ENCODE assay signal across 20 cellular contexts in the genomic region with DNA sequence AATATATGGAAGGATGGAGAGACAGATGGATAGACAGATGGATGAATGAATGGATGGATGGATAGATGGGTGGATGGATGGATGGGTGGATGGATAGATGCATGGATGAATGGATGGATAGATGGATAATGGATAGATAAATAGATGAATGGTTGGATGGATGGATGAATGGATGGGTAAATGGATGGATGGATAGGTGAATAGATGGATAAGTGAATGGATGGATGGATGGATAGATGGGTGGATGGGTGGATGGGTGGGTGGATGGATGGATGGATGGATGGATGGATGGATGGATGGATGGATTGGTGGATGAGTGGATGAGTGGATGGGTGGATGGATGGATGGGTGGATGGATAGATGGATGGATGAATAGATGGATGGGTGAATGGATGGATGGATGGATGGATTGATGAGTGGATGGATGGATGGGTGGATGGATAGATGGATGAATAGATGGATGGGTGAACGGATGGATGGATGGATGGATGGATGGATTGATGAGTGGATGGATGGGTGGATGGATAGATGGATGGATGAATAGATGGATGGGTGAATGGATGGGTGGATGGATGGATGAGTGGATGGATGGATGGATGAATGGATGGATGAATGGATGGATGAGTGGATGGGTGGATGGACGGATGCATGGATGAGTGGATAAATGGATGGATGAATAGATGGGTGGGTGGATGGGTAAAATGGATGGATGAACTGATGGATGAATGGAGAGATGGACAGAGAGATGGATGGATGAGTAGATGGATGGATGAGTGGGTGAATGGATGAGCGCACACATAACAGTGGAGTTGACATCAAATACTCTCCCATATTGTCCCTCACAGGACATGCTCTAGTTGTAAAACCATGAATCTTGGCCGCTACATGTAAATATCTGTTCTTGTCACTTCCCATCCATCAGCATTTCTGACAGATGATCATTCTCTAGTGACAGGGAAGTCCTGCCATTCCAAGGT. TPM values are rescaled to one million over a fixed set of nuclear protein-coding genes. Genes with fewer than 3 reads are reported as not detected.
DNase-seq lines count a peak whose midpoint lies in the region; ATAC-seq, FAIRE-seq and TF ChIP-seq lines count a peak whose summit lies in the region.
"Had no signal": no experiment of that assay in that cellular context is flagged by ENCODE, and none has a peak within 500 bp of the region (broad histone marks: within the 10 kb centered on the region; RNA-seq: fewer than 3 reads in every experiment).

No MANE protein-coding gene starts in this region.

- intact Hi-C loops in ascending aorta (cut with DNase I): loop anchor here (5.0 to 10.0 kb wide), 3 partner anchors 287 to 966 kb away; a partner anchor contains a TSS

- no peaks in the 10 kb centered on the region for H3K79me2 ChIP-seq in H1 (ENCODE audit: control insufficient read depth in 1 of 2, insufficient read depth in 2 of 2, low read length in 2 of 2)

- H3K27me3 ChIP-seq in H1 (replicated peaks in 1 of 4; ENCODE audit: control insufficient read depth in 3 of 4, extremely low read depth in 1 of 4, insufficient read depth in 3 of 4, low read length in 3 of 4) (no peaks in the 10 kb centered on the region; a peak in 1 of 7 replicates), ascending aorta (no peaks in the 10 kb centered on the region)

- peak overlapping the region; percentile 86 for H3K56ac ChIP-seq in H1 (replicated peaks; ENCODE audit: insufficient read length, low read depth, low read length)

- no peak overlapping the region for H3K14ac ChIP-seq in H1 (ENCODE audit: insufficient read length)

- TF ChIP-seq EP300 in A549 (IDR thresholded peaks at IDR 0.05): no peak
- TF ChIP-seq EP300 in H1 (IDR thresholded peaks at IDR 0.05; ENCODE audit: borderline replicate concordance in 1 of 2, low read depth in 2 of 2, low read length in 2 of 2): no peak

- no peak overlapping the region for H4K8ac ChIP-seq in H1 (ENCODE audit: extremely low read depth, insufficient read depth, low read length)

- no peak overlapping the region for H3K4ac ChIP-seq in H1 (replicated peaks; ENCODE audit: insufficient read length, low read depth, low read length)

- H3K36me3 ChIP-seq in HEK293 (ENCODE audit: control insufficient read depth in 2 of 2, insufficient read depth in 1 of 2, low read length in 2 of 2) (no peaks in the 10 kb centered on the region), H1 (ENCODE audit: control insufficient read depth in 2 of 4, insufficient read depth in 4 of 4, low read length in 3 of 4) (no peaks in the 10 kb centered on the region), ascending aorta (no peaks in the 10 kb centered on the region)
- H3K36me3 ChIP-seq: BLaER1 had no signal

- no peak overlapping the region for H3K18ac ChIP-seq in H1 (ENCODE audit: extremely low read depth, low read length)

- H3K23me2 ChIP-seq in H1 (ENCODE audit: low read depth, low read length): peaks cover 12% of the 10 kb centered on the region; the same call in 1 of the 2 replicates

- TF ChIP-seq CTCF in A549 (IDR thresholded peaks at IDR 0.05) (no peak), HEK293 (tag by site-specific recombination; IDR thresholded peaks at IDR 0.05) (no peak), H1 (IDR thresholded peaks at IDR 0.05; ENCODE audit: control extremely low read depth in 1 of 3, insufficient read depth in 1 of 3, low read depth in 1 of 3, low read length in 3 of 3) (no peak), ascending aorta (IDR thresholded peaks at IDR 0.05) (no peak)

- H4K5ac ChIP-seq in H1 (ENCODE audit: insufficient read length, low read depth, low read length): no peak overlapping the region

- H3K9ac ChIP-seq in H1 (replicated peaks in 1 of 4; ENCODE audit: extremely low read depth in 1 of 4, low read depth in 3 of 4, low read length in 3 of 4): no peak overlapping the region
- H3K9ac ChIP-seq: BLaER1 had no signal

- no peak overlapping the region for H4K91ac ChIP-seq in H1 (replicated peaks; ENCODE audit: insufficient read length, low read length)

- no peak overlapping the region for H2BK12ac ChIP-seq in H1 (ENCODE audit: low read depth, low read length)

- CTCF ChIA-PET in A549 (lab: Yijun Ruan, JAX): interaction anchor here (0.7 to 1.9 kb wide), 6 partner anchors 11 to 290 kb away, joined by 3 to 9 read pairs (median 4); no protein-coding TSS in a partner anchor
- CTCF ChIA-PET in HEK293 (lab: Yijun Ruan, JAX): interaction anchor here (0.5 to 0.6 kb wide), 3 partner anchors 14 to 290 kb away, joined by 3 to 5 read pairs (median 5); no protein-coding TSS in a partner anchor
- CTCF ChIA-PET in H1 (lab: Charles Lee; ENCODE audit: partially characterized antibody): interaction anchor here (1.1 to 1.8 kb wide), 3 partner anchors 13 to 290 kb away, joined by 3 to 6 read pairs (median 4); no protein-coding TSS in a partner anchor

- no peaks in the 10 kb centered on the region for H3K79me1 ChIP-seq in H1 (ENCODE audit: low read depth, low read length)

- DNase-seq in A549 (ENCODE audit: low read depth in 1 of 2, low spot score in 1 of 2) (no peak), H1 (ENCODE audit: low read depth in 1 of 2, low spot score in 2 of 2) (no peak), urothelium cell line (ENCODE audit: low spot score) (no peak), ascending aorta (ENCODE audit: low spot score in 2 of 2) (no peak)
- DNase-seq in stimulated activated CD4-positive, alpha-beta T cell treated with anti-CD3 and anti-CD28 coated beads, Interleukin-2, amount 100 ng/mL, for 24 hours: no peak
- no peak for DNase-seq in central memory CD4-positive, alpha-beta T cell
- DNase-seq: Calu3; CD8-positive, alpha-beta T cell; DMS79 treated with DMSO at 0.1 percent for 48 hours; H7; KBM-7 had no signal

- no peak overlapping the region for H2BK5ac ChIP-seq in H1 (ENCODE audit: low read depth, low read length)

- H2BK20ac ChIP-seq in H1 (ENCODE audit: low read length): no peak overlapping the region

- H4K20me1 ChIP-seq in H1 (replicated peaks in 1 of 2; ENCODE audit: control insufficient read depth in 1 of 2, insufficient read depth in 2 of 2, low read length in 2 of 2): peaks cover 0 to 2% of the 10 kb centered on the region in 2 experiments

- POLR2A ChIA-PET in A549 (lab: Yijun Ruan, JAX): no interaction called here
- POLR2A ChIA-PET in HEK293 (lab: Yijun Ruan, JAX): no interaction called here
- POLR2A ChIA-PET in H1 (lab: Charles Lee; ENCODE audit: partially characterized antibody): no interaction called here

- peaks cover 33% of the 10 kb centered on the region for H3K4me1 ChIP-seq in A549
- H3K4me1 ChIP-seq in HEK293 (ENCODE audit: control insufficient read depth, insufficient read depth, low read length): no peaks in the 10 kb centered on the region
- H3K4me1 ChIP-seq in H1 (replicated peaks in 1 of 4; ENCODE audit: control insufficient read depth in 3 of 4, insufficient read depth in 4 of 4, low read length in 3 of 4): peaks cover 0 to 16% (median 5%) of the 10 kb centered on the region in 4 experiments; a peak in 5 of 7 replicates
- H3K4me1 ChIP-seq in ascending aorta: peaks cover 15 to 34% of the 10 kb centered on the region in 2 donors

- no peak for ATAC-seq in A549
- ATAC-seq: CD8-positive, alpha-beta T cell; GM23338 had no signal

- TF ChIP-seq RAD21 in A549 (conservative IDR thresholded peaks at IDR 0.05 in 1 of 2, IDR thresholded peaks at IDR 0.05 in 1 of 2): no peak
- no peak for TF ChIP-seq RAD21 in H1 (IDR thresholded peaks at IDR 0.05 in 1 of 2, conservative IDR thresholded peaks at IDR 0.05 in 1 of 2; ENCODE audit: low read depth in 2 of 2, low read length in 2 of 2)

- H3K23ac ChIP-seq in H1 (ENCODE audit: insufficient read length): no peak overlapping the region

- H2BK120ac ChIP-seq in H1 (replicated peaks; ENCODE audit: low read depth, low read length): no peak overlapping the region

- WGBS in A549 (ENCODE audit: missing lambda C conversion rate): 67% methylated on average over 4 of the region's 4 CpGs
- 76% methylated on average over 4 of the region's 4 CpGs; no CpG with 5 or more reads in 1 of the 2 experiments for WGBS in H1 (ENCODE audit: extremely low coverage in 1 of 2, insufficient coverage in 1 of 2, insufficient read length in 1 of 2, insufficient replicate concordance in 2 of 2, low coverage in 1 of 2, low lambda C conversion rate in 2 of 2, missing lambda C conversion rate in 1 of 2), 2 experiments

- no peak overlapping the region for H2AFZ ChIP-seq in H1 (ENCODE audit: low read length)
- H2AFZ ChIP-seq: GM23338 had no signal

- H3K4me3 ChIP-seq in A549 (no peak overlapping the region), HEK293 (ENCODE audit: low read depth, low read length) (no peak overlapping the region), H1 (ENCODE audit: extremely low read depth in 1 of 4, insufficient read depth in 2 of 4, low read depth in 3 of 4, low read length in 4 of 4) (no peak overlapping the region), ascending aorta (no peak overlapping the region)
- H3K4me3 ChIP-seq: BLaER1, GM23338 had no signal

- TF ChIP-seq POLR2A in A549 (IDR thresholded peaks at IDR 0.05; ENCODE audit: low read length): no peak
- TF ChIP-seq POLR2A in H1 (IDR thresholded peaks at IDR 0.05; ENCODE audit: control extremely low read depth in 1 of 2, low read depth in 2 of 2, low read length in 2 of 2): no peak

- peak overlapping the region; percentile 87 to 94 for H3K27ac ChIP-seq in A549
- H3K27ac ChIP-seq in HEK293 (ENCODE audit: extremely low read depth, low read depth, low read length): no peak overlapping the region
- H3K27ac ChIP-seq in H1 (ENCODE audit: low read depth, low read length): no peak overlapping the region
- H3K27ac ChIP-seq in ascending aorta: no peak overlapping the region
- H3K27ac ChIP-seq: 22Rv1, BLaER1 had no signal

- H3K9me3 ChIP-seq in A549 (no peaks in the 10 kb centered on the region), HEK293 (ENCODE audit: control insufficient read depth, insufficient read depth, low read depth, low read length) (no peaks in the 10 kb centered on the region), H1 (ENCODE audit: insufficient read depth in 2 of 2, low read depth in 1 of 2, low read length in 1 of 2) (no peaks in the 10 kb centered on the region), ascending aorta (no peaks in the 10 kb centered on the region)
- H3K9me3 ChIP-seq: BLaER1 had no signal

- no peak overlapping the region for H2BK15ac ChIP-seq in H1 (ENCODE audit: low read length)

- FAIRE-seq in A549 (lab: Jason Lieb, UNC) (no peak), H1 (lab: Jason Lieb, UNC) (no peak), urothelium cell line (lab: Jason Lieb, UNC) (peak; percentile 78)
- FAIRE-seq: HTR-8/SVneo had no signal

- no peak overlapping the region for H2AK5ac ChIP-seq in H1 (ENCODE audit: low read depth, low read length)

- H3K4me2 ChIP-seq in A549: peak overlapping the region; percentile 81; the same call in 2 of the 3 replicates
- no peak overlapping the region for H3K4me2 ChIP-seq in H1 (ENCODE audit: insufficient read depth in 1 of 2, low read depth in 2 of 2, low read length in 2 of 2)
- H3K4me2 ChIP-seq: BLaER1, GM23338 had no signal

RNA-seq across cellular contexts. Expression of a gene that starts 8.8 kb away (rescaled TPM):
- polyA plus RNA-seq in A549 (2011; rRNA removed) (0.42 and 0.67 TPM in 2 replicates), A549 (2017; fragmentation: RNase III; extraction: RNeasy Plus Mini Kit Qiagen cat#74134 plus additional on column Dnase treatment) (1.7 to 5.5 TPM (median 3.5 TPM) in 3 replicates), H1 (2011; rRNA removed) (0.03 TPM in 1 of 2 replicates, not detected in the other)
- polyA plus RNA-seq in A549 (2012; cell fraction: cytosol; rRNA removed): 0.21 and 0.23 TPM in 2 replicates
- polyA plus RNA-seq in A549 (2012; cell fraction: nucleus; rRNA removed): 0.13 and 0.15 TPM in 2 replicates
- polyA minus RNA-seq in A549 (2011; rRNA and poly(A)+ RNA removed): 2.8 TPM in 1 of 2 replicates, not detected in the other
- total RNA-seq in H1 (2021; fragmentation: NEBNext Ultra II Directional; extraction: Animal tissue kit (Norgen Biotek cat#: 25700)): not detected in 2 replicates
- not detected for polyA plus RNA-seq in H1 (2011; cell fraction: cytosol; rRNA removed)
- not detected for polyA plus RNA-seq in H1 (2011; cell fraction: nucleus; rRNA removed)
- 0.11 TPM in 1 of 4 replicates, not detected in the others for polyA plus RNA-seq in H1 (2012, experiment 1 of 2)
- not detected for polyA plus RNA-seq in H1 (2012, experiment 2 of 2)
- 0.16 TPM for polyA plus RNA-seq in H1 (2013, experiment 1 of 2)
- polyA plus RNA-seq in H1 (2013, experiment 2 of 2): 0.07 TPM
- not detected in 2 replicates for polyA minus RNA-seq in H1 (2011; rRNA and poly(A)+ RNA removed)
- polyA minus RNA-seq in H1 (2011; cell fraction: cytosol; rRNA and poly(A)+ RNA removed): not detected
- polyA minus RNA-seq in H1 (2011; cell fraction: nucleus; rRNA and poly(A)+ RNA removed): not detected
- total RNA-seq in ascending aorta: 41.9 TPM
- total RNA-seq: A673, Calu3, GM23338 had no signal
- polyA plus RNA-seq: AG04450 had no signal

RNA-seq across cellular contexts. Expression of a gene that starts 22.9 kb away (rescaled TPM):
- polyA plus RNA-seq in A549 (2011; rRNA removed): not detected in 2 replicates
- polyA plus RNA-seq in A549 (2012; cell fraction: cytosol; rRNA removed): not detected in 2 replicates
- polyA plus RNA-seq in A549 (2012; cell fraction: nucleus; rRNA removed): 0.31 TPM in 1 of 2 replicates, not detected in the other
- not detected in 3 replicates for polyA plus RNA-seq in A549 (2017; fragmentation: RNase III; extraction: RNeasy Plus Mini Kit Qiagen cat#74134 plus additional on column Dnase treatment)
- polyA minus RNA-seq in A549 (2011; rRNA and poly(A)+ RNA removed): not detected in 2 replicates
- not detected in 2 replicates for total RNA-seq in H1 (2021; fragmentation: NEBNext Ultra II Directional; extraction: Animal tissue kit (Norgen Biotek cat#: 25700))
- polyA plus RNA-seq in H1 (2011; rRNA removed): 0.39 TPM in 1 of 2 replicates, not detected in the other
- polyA plus RNA-seq in H1 (2011; cell fraction: cytosol; rRNA removed): not detected
- 0.33 TPM for polyA plus RNA-seq in H1 (2011; cell fraction: nucleus; rRNA removed)
- polyA plus RNA-seq in H1 (2012, experiment 1 of 2): 0.41 TPM in 1 of 4 replicates, not detected in the others
- polyA plus RNA-seq in H1 (2012, experiment 2 of 2): not detected
- polyA plus RNA-seq in H1 (2013, experiment 1 of 2): 0.12 TPM
- not detected for polyA plus RNA-seq in H1 (2013, experiment 2 of 2)
- not detected in 2 replicates for polyA minus RNA-seq in H1 (2011; rRNA and poly(A)+ RNA removed)
- not detected for polyA minus RNA-seq in H1 (2011; cell fraction: cytosol; rRNA and poly(A)+ RNA removed)
- polyA minus RNA-seq in H1 (2011; cell fraction: nucleus; rRNA and poly(A)+ RNA removed): not detected
- total RNA-seq in ascending aorta: not detected
- total RNA-seq: A673, GM23338, H7 had no signal
- polyA plus RNA-seq: AG04450, GM23338 had no signal

RNA-seq across cellular contexts. Expression of a gene that starts 26.9 kb away (rescaled TPM):
- polyA plus RNA-seq in A549 (2011; rRNA removed) (not detected in 2 replicates), A549 (2017; fragmentation: RNase III; extraction: RNeasy Plus Mini Kit Qiagen cat#74134 plus additional on column Dnase treatment) (0.21 to 0.25 TPM (median 0.22 TPM) in 3 replicates), H1 (2011; rRNA removed) (not detected in 2 replicates)
- 0.06 TPM in 1 of 2 replicates, not detected in the other for polyA plus RNA-seq in A549 (2012; cell fraction: cytosol; rRNA removed)
- polyA plus RNA-seq in A549 (2012; cell fraction: nucleus; rRNA removed): 0.34 and 0.70 TPM in 2 replicates
- not detected in 2 replicates for polyA minus RNA-seq in A549 (2011; rRNA and poly(A)+ RNA removed)
- not detected in 2 replicates for total RNA-seq in H1 (2021; fragmentation: NEBNext Ultra II Directional; extraction: Animal tissue kit (Norgen Biotek cat#: 25700))
- polyA plus RNA-seq in H1 (2011; cell fraction: cytosol; rRNA removed): not detected
- 0.27 TPM for polyA plus RNA-seq in H1 (2011; cell fraction: nucleus; rRNA removed)
- not detected in 4 replicates for polyA plus RNA-seq in H1 (2012, experiment 1 of 2)
- polyA plus RNA-seq in H1 (2012, experiment 2 of 2): not detected
- polyA plus RNA-seq in H1 (2013, experiment 1 of 2): not detected
- 0.04 TPM for polyA plus RNA-seq in H1 (2013, experiment 2 of 2)
- not detected in 2 replicates for polyA minus RNA-seq in H1 (2011; rRNA and poly(A)+ RNA removed)
- not detected for polyA minus RNA-seq in H1 (2011; cell fraction: cytosol; rRNA and poly(A)+ RNA removed)
- not detected for polyA minus RNA-seq in H1 (2011; cell fraction: nucleus; rRNA and poly(A)+ RNA removed)
- not detected for total RNA-seq in ascending aorta
- total RNA-seq: A673; CD8-positive, alpha-beta T cell; GM23338; H7 had no signal
- polyA plus RNA-seq: AG04450, CD14-positive monocyte, GM23338, IgD-negative memory B cell had no signal

RNA-seq across cellular contexts. Expression of a gene that starts 30.0 kb away (rescaled TPM):
- polyA plus RNA-seq in A549 (2011; rRNA removed) (not detected in 2 replicates), A549 (2017; fragmentation: RNase III; extraction: RNeasy Plus Mini Kit Qiagen cat#74134 plus additional on column Dnase treatment) (not detected in 3 replicates), H1 (2011; rRNA removed) (0.02 and 0.08 TPM in 2 replicates)
- not detected in 2 replicates for polyA plus RNA-seq in A549 (2012; cell fraction: cytosol; rRNA removed)
- 0.02 TPM in 1 of 2 replicates, not detected in the other for polyA plus RNA-seq in A549 (2012; cell fraction: nucleus; rRNA removed)
- polyA minus RNA-seq in A549 (2011; rRNA and poly(A)+ RNA removed): not detected in 2 replicates
- not detected in 2 replicates for total RNA-seq in H1 (2021; fragmentation: NEBNext Ultra II Directional; extraction: Animal tissue kit (Norgen Biotek cat#: 25700))
- polyA plus RNA-seq in H1 (2011; cell fraction: cytosol; rRNA removed): 0.03 TPM
- polyA plus RNA-seq in H1 (2011; cell fraction: nucleus; rRNA removed): 0.04 TPM
- 0.06 TPM in 1 of 4 replicates, not detected in the others for polyA plus RNA-seq in H1 (2012, experiment 1 of 2)
- not detected for polyA plus RNA-seq in H1 (2012, experiment 2 of 2)
- 0.02 TPM for polyA plus RNA-seq in H1 (2013, experiment 1 of 2)
- 0.02 TPM for polyA plus RNA-seq in H1 (2013, experiment 2 of 2)
- polyA minus RNA-seq in H1 (2011; rRNA and poly(A)+ RNA removed): not detected in 2 replicates
- not detected for polyA minus RNA-seq in H1 (2011; cell fraction: cytosol; rRNA and poly(A)+ RNA removed)
- not detected for polyA minus RNA-seq in H1 (2011; cell fraction: nucleus; rRNA and poly(A)+ RNA removed)
- total RNA-seq in ascending aorta: not detected
- total RNA-seq: A673; Calu3; CD8-positive, alpha-beta T cell; GM23338; H7 had no signal
- polyA plus RNA-seq: AG04450, CD14-positive monocyte, GM23338 had no signal

RNA-seq across cellular contexts. Expression of a gene that starts 57.8 kb away (rescaled TPM):
- polyA plus RNA-seq in A549 (2011; rRNA removed) (not detected in 2 replicates), A549 (2017; fragmentation: RNase III; extraction: RNeasy Plus Mini Kit Qiagen cat#74134 plus additional on column Dnase treatment) (0.15 TPM in 1 of 3 replicates, not detected in the others), H1 (2011; rRNA removed) (not detected in 2 replicates)
- polyA plus RNA-seq in A549 (2012; cell fraction: cytosol; rRNA removed): 0.07 TPM in 1 of 2 replicates, not detected in the other
- not detected in 2 replicates for polyA plus RNA-seq in A549 (2012; cell fraction: nucleus; rRNA removed)
- polyA minus RNA-seq in A549 (2011; rRNA and poly(A)+ RNA removed): not detected in 2 replicates
- total RNA-seq in H1 (2021; fragmentation: NEBNext Ultra II Directional; extraction: Animal tissue kit (Norgen Biotek cat#: 25700)): not detected in 2 replicates
- not detected for polyA plus RNA-seq in H1 (2011; cell fraction: cytosol; rRNA removed)
- polyA plus RNA-seq in H1 (2011; cell fraction: nucleus; rRNA removed): not detected
- not detected in 4 replicates for polyA plus RNA-seq in H1 (2012, experiment 1 of 2)
- not detected for polyA plus RNA-seq in H1 (2012, experiment 2 of 2)
- polyA plus RNA-seq in H1 (2013, experiment 1 of 2): 0.14 TPM
- polyA plus RNA-seq in H1 (2013, experiment 2 of 2): not detected
- not detected in 2 replicates for polyA minus RNA-seq in H1 (2011; rRNA and poly(A)+ RNA removed)
- not detected for polyA minus RNA-seq in H1 (2011; cell fraction: cytosol; rRNA and poly(A)+ RNA removed)
- not detected for polyA minus RNA-seq in H1 (2011; cell fraction: nucleus; rRNA and poly(A)+ RNA removed)
- total RNA-seq in ascending aorta: 10.1 TPM
- total RNA-seq: A673, Calu3, GM23338, H7 had no signal
- polyA plus RNA-seq: AG04450, CD14-positive monocyte, GM23338 had no signal

Comparison
In these comparisons a context has a peak if more than half of its experiments do, and no peak if none do; other contexts are left out.
1. H3K27ac ChIP-seq: peak in A549 (2 of 2); none in HEK293 (single experiment), H1 (single experiment) and ascending aorta (0 of 2).
2. RNA of a gene that starts 8.8 kb away (total RNA-seq): 41.9 TPM in ascending aorta (single experiment); not detected in H1; every median in the first group is over 10 times any median in the second.